ENCODE assay signal across 20 cellular contexts in the genomic region with DNA sequence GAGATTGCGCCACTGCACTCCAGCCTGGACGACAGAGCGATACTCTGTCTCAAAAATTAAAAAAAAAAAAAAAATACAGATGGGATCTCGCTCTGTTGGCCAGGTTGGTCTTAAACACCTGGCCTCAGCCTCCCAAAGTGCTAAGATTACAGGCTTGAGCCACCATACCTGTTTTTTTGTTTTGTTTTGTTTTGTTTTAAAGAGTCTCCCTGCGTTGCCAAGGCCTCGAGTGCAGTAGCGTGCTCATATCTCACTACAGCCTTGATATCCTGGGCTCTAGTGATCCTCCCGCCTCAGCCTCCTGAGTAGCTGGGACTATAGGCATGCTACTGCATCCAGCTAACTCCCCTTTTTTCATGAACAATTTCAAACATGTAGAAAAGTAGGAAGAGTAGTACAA. TPM values are rescaled to one million over a fixed set of nuclear protein-coding genes. Genes with fewer than 3 reads are reported as not detected.
DNase-seq lines count a peak whose midpoint lies in the region; ATAC-seq, FAIRE-seq and TF ChIP-seq lines count a peak whose summit lies in the region.
"Had no signal": no experiment of that assay in that cellular context is flagged by ENCODE, and none has a peak within 500 bp of the region (broad histone marks: within the 10 kb centered on the region; RNA-seq: fewer than 3 reads in every experiment).

No MANE protein-coding gene starts in this region.

- CTCF ChIA-PET in HEK293 (lab: Yijun Ruan, JAX) = interaction anchor here (0.6 kb wide), 1 partner anchor 13 kb away, joined by 3 read pairs; no protein-coding TSS in a partner anchor
- CTCF ChIA-PET in K562 (lab: Yijun Ruan, JAX; ENCODE audit: low intra/inter-chr PET ratio) = no interaction called here

- H3K9ac ChIP-seq in K562 (ENCODE audit: insufficient read depth in 1 of 2, low read depth in 2 of 2, low read length in 2 of 2) (no peak overlapping the region; a peak in 1 of 4 replicates), trophoblast cell (ENCODE audit: low read length) (no peak overlapping the region)
- H3K9ac ChIP-seq: GM23248 had no signal

- no peak for TF ChIP-seq EP300 in K562 (IDR thresholded peaks at IDR 0.05; ENCODE audit: low read length)

- H3K23ac ChIP-seq in trophoblast cell (ENCODE audit: low read length) = no peak overlapping the region

- H2AFZ ChIP-seq in K562 (ENCODE audit: low read depth, low read length) (no peak overlapping the region), trophoblast cell (ENCODE audit: insufficient read depth, low read length, poor library complexity) (no peak overlapping the region)
- H2AFZ ChIP-seq: GM23248 had no signal

- 94% methylated on average over 7 of the region's 8 CpGs for WGBS in K562 (ENCODE audit: insufficient coverage, low coverage, missing lambda C conversion rate)
- WGBS in trophoblast cell (ENCODE audit: extremely low coverage, insufficient coverage, insufficient read length) = no CpG with 5 or more reads among the region's 8 CpGs

- no peaks in the 10 kb centered on the region for H3K9me3 ChIP-seq in HEK293 (ENCODE audit: control insufficient read depth, insufficient read depth, low read depth, low read length)
- no peaks in the 10 kb centered on the region; the same call in 1 of the 2 replicates for H3K9me3 ChIP-seq in K562 (replicated peaks; ENCODE audit: control insufficient read depth, insufficient read depth, low read depth, low read length)
- H3K9me3 ChIP-seq in trophoblast cell (ENCODE audit: insufficient read depth, low read depth, low read length) = no peaks in the 10 kb centered on the region
- H3K9me3 ChIP-seq: Caco-2 had no signal

- no peak overlapping the region for H3K4me3 Mint-ChIP-seq in activated naive CD8-positive, alpha-beta T cell
- no peak overlapping the region for H3K4me3 Mint-ChIP-seq in activated naive CD8-positive, alpha-beta T cell treated with anti-CD3 and anti-CD28 coated beads, Interleukin-2, amount 50 U/mL, for 24 hours
- H3K4me3 Mint-ChIP-seq: CD8-positive, alpha-beta T cell had no signal

- no peak for TF ChIP-seq POLR2A in K562 (conservative IDR thresholded peaks at IDR 0.05)

- DNase-seq in activated naive CD8-positive, alpha-beta T cell treated with anti-CD3 and anti-CD28 coated beads, Interleukin-2, amount 50 U/mL, for 24 hours = no peak
- DNase-seq in K562 (ENCODE audit: extremely low read depth in 1 of 4, low spot score in 3 of 4) (no peak), trophoblast cell (peak; percentile 67 to 94), NCI-H2107 treated with DMSO at 0.1 percent for 48 hours (lab: John Stamatoyannopoulos, UW; ENCODE audit: unreplicated experiment) (no peak), HPDE6-E6E7 (ENCODE audit: extremely low spot score) (no peak)
- no peak for DNase-seq in activated CD4-positive, alpha-beta T cell treated with anti-CD3 and anti-CD28 coated beads for 1 hour
- DNase-seq: C1 segment of cervical spinal cord; Caco-2; CD8-positive, alpha-beta T cell; DMS153; DMS79 treated with DMSO at 0.1 percent for 48 hours; GF-D8; GM23248; H7; HCEC 1CT had no signal

- H3K4ac ChIP-seq in trophoblast cell (ENCODE audit: low read depth, low read length) = peak overlapping the region; percentile 75

- ATAC-seq in activated naive CD8-positive, alpha-beta T cell treated with anti-CD3 and anti-CD28 coated beads, Interleukin-2, amount 50 U/mL, for 24 hours = no peak
- no peak for ATAC-seq in K562
- ATAC-seq: CD8-positive, alpha-beta T cell had no signal

- H4K12ac ChIP-seq in trophoblast cell (ENCODE audit: low read depth, low read length) = peak overlapping the region; percentile 54

- H3K27me3 ChIP-seq in K562 (ENCODE audit: control insufficient read depth in 2 of 2, insufficient read depth in 2 of 2, low read length in 2 of 2) (no peaks in the 10 kb centered on the region), trophoblast cell (ENCODE audit: insufficient read depth, low read length) (no peaks in the 10 kb centered on the region)

- H3K9me3 Mint-ChIP-seq in activated naive CD8-positive, alpha-beta T cell (ENCODE audit: low read depth) = no peaks in the 10 kb centered on the region
- H3K9me3 Mint-ChIP-seq in activated naive CD8-positive, alpha-beta T cell treated with anti-CD3 and anti-CD28 coated beads, Interleukin-2, amount 50 U/mL, for 24 hours = no peaks in the 10 kb centered on the region
- H3K9me3 Mint-ChIP-seq: CD8-positive, alpha-beta T cell had no signal

- in situ Hi-C loops in K562 (cut with MboI) = no loop called here

- TF ChIP-seq CTCF in HEK293 (tag by site-specific recombination; IDR thresholded peaks at IDR 0.05) (no peak), K562 (IDR thresholded peaks at IDR 0.05 in 2 of 3, conservative IDR thresholded peaks at IDR 0.05 in 1 of 3; ENCODE audit: insufficient read depth in 2 of 3, low read depth in 1 of 3, low read length in 3 of 3) (no peak)

- H2BK5ac ChIP-seq in trophoblast cell (ENCODE audit: low read depth, low read length, poor library complexity) = no peak overlapping the region

- peak overlapping the region; percentile 10 for H3K27ac Mint-ChIP-seq in activated naive CD8-positive, alpha-beta T cell
- no peak overlapping the region for H3K27ac Mint-ChIP-seq in activated naive CD8-positive, alpha-beta T cell treated with anti-CD3 and anti-CD28 coated beads, Interleukin-2, amount 50 U/mL, for 24 hours

- H3K36me3 Mint-ChIP-seq in activated naive CD8-positive, alpha-beta T cell = peaks cover 5% of the 10 kb centered on the region
- peaks cover 57% of the 10 kb centered on the region for H3K36me3 Mint-ChIP-seq in activated naive CD8-positive, alpha-beta T cell treated with anti-CD3 and anti-CD28 coated beads, Interleukin-2, amount 50 U/mL, for 24 hours (ENCODE audit: low read depth)

- POLR2A ChIA-PET in HEK293 (lab: Yijun Ruan, JAX) (no interaction called here), K562 (lab: Yijun Ruan, JAX) (interaction anchor here (0.8 to 0.9 kb wide), 3 partner anchors 66 to 192 kb away, joined by 3 to 6 read pairs (median 3); no protein-coding TSS in a partner anchor)

- no peak overlapping the region for H2BK120ac ChIP-seq in trophoblast cell (ENCODE audit: insufficient read depth, low read length, poor library complexity)

- H3K79me1 ChIP-seq in trophoblast cell (ENCODE audit: low read length) = no peaks in the 10 kb centered on the region

- H3K79me2 ChIP-seq in K562 (ENCODE audit: control insufficient read depth, insufficient read depth, low read length) (peaks cover 86% of the 10 kb centered on the region), trophoblast cell (ENCODE audit: control insufficient read depth, insufficient read depth, low read length, poor library complexity) (peaks cover 8% of the 10 kb centered on the region)

- H2BK12ac ChIP-seq in trophoblast cell (ENCODE audit: low read length) = no peak overlapping the region

- H3K9me1 ChIP-seq in K562 (ENCODE audit: control insufficient read depth, insufficient read depth, low read length) = no peaks in the 10 kb centered on the region

- H3K4me3 ChIP-seq in HEK293 (ENCODE audit: low read depth, low read length) (no peak overlapping the region), K562 (no peak overlapping the region), trophoblast cell (ENCODE audit: low read depth, low read length) (no peak overlapping the region)
- H3K4me3 ChIP-seq: GM23248 had no signal

- no peak for TF ChIP-seq RAD21 in K562 (CRISPR knock-in tag; conservative IDR thresholded peaks at IDR 0.05 in 1 of 2, IDR thresholded peaks at IDR 0.05 in 1 of 2)

- H3K36me3 ChIP-seq in HEK293 (ENCODE audit: control insufficient read depth in 2 of 2, insufficient read depth in 1 of 2, low read length in 2 of 2) (peaks cover 30 to 61% of the 10 kb centered on the region in 2 experiments), K562 (ENCODE audit: control insufficient read depth, insufficient read depth, low read length) (peaks cover 83% of the 10 kb centered on the region), trophoblast cell (ENCODE audit: control insufficient read depth in 1 of 2, insufficient read depth in 2 of 2, low read length in 2 of 2) (peaks cover 27 to 35% of the 10 kb centered on the region in 2 experiments)

- H3K4me2 ChIP-seq in K562 (ENCODE audit: insufficient read depth, low read length) (no peak overlapping the region), trophoblast cell (ENCODE audit: low read length) (no peak overlapping the region)

- intact Hi-C loops in K562 (cut with micrococcal nuclease) = no loop called here

- no peak overlapping the region for H2AK5ac ChIP-seq in trophoblast cell (ENCODE audit: low read length)

- H3K27me3 Mint-ChIP-seq in activated naive CD8-positive, alpha-beta T cell = no peaks in the 10 kb centered on the region
- no peaks in the 10 kb centered on the region for H3K27me3 Mint-ChIP-seq in activated naive CD8-positive, alpha-beta T cell treated with anti-CD3 and anti-CD28 coated beads, Interleukin-2, amount 50 U/mL, for 24 hours

- no peak overlapping the region for H3K27ac ChIP-seq in HEK293 (ENCODE audit: extremely low read depth, low read depth, low read length)
- H3K27ac ChIP-seq in K562 (ENCODE audit: extremely low read depth, low read depth, low read length) = no peak overlapping the region
- no peak overlapping the region for H3K27ac ChIP-seq in trophoblast cell (ENCODE audit: low read depth, low read length)
- H3K27ac ChIP-seq: GM23248 had no signal

- no peak overlapping the region for H4K91ac ChIP-seq in trophoblast cell (ENCODE audit: low read depth, low read length)

- peaks cover 4% of the 10 kb centered on the region for H4K20me1 ChIP-seq in K562 (replicated peaks; ENCODE audit: control insufficient read depth, insufficient read depth, low read length)

- no peak overlapping the region for H3K14ac ChIP-seq in trophoblast cell (ENCODE audit: low read length)

- BruUV-seq in K562 (replicated peaks; lab: Mats Ljungman, UMichigan) = no TSS peak

- no peak overlapping the region for H4K8ac ChIP-seq in trophoblast cell (ENCODE audit: low read depth, low read length)

- H3K4me1 Mint-ChIP-seq in activated naive CD8-positive, alpha-beta T cell (ENCODE audit: low read depth) = peaks cover 55% of the 10 kb centered on the region
- H3K4me1 Mint-ChIP-seq in activated naive CD8-positive, alpha-beta T cell treated with anti-CD3 and anti-CD28 coated beads, Interleukin-2, amount 50 U/mL, for 24 hours = peaks cover 47% of the 10 kb centered on the region

- no peaks in the 10 kb centered on the region for H3K4me1 ChIP-seq in HEK293 (ENCODE audit: control insufficient read depth, insufficient read depth, low read length)
- peaks cover 0 to 7% of the 10 kb centered on the region in 2 experiments; a peak in 2 of 5 replicates for H3K4me1 ChIP-seq in K562 (replicated peaks in 1 of 2; ENCODE audit: control insufficient read depth in 2 of 2, insufficient read depth in 2 of 2, low read length in 2 of 2)
- H3K4me1 ChIP-seq in trophoblast cell (ENCODE audit: control insufficient read depth in 1 of 2, insufficient read depth in 2 of 2, low read length in 2 of 2) = no peaks in the 10 kb centered on the region

- H3K18ac ChIP-seq in trophoblast cell (ENCODE audit: low read length) = no peak overlapping the region

- FAIRE-seq in K562 (lab: Jason Lieb, UNC) = no peak
- FAIRE-seq: GM12891, GM19239, H1 had no signal

RNA-seq across cellular contexts. Expression of gene ATP6V0E1, which starts 7.2 kb away (rescaled TPM):
- total RNA-seq in K562 (2011; cell fraction: chromatin; rRNA removed; ENCODE audit: low replicate concordance) = 118 and 124 TPM in 2 replicates
- total RNA-seq in K562 (2011; cell fraction: nucleolus; rRNA removed) = 113 and 119 TPM in 2 replicates
- total RNA-seq in K562 (2011; cell fraction: nucleoplasm; rRNA removed) = 146 and 237 TPM in 2 replicates
- total RNA-seq in K562 (2014; rRNA removed) (50.0 and 63.8 TPM in 2 replicates), K562 (2014; rRNA removed; fragmentation: Illumina TruSeq; extraction: Trizol) (111 and 118 TPM in 2 replicates), K562 (2015; rRNA removed; fragmentation: Illumina TruSeq; extraction: Trizol) (108 and 112 TPM in 2 replicates), K562 (2021) (94.1 and 95.9 TPM in 2 replicates)
- polyA plus RNA-seq in K562 (2011; rRNA removed) (128 and 173 TPM in 2 replicates), K562 (2014; fragmentation: Illumina TruSeq; extraction: Trizol) (128 and 132 TPM in 2 replicates), K562 (2014; fragmentation: Nextera tagmentation; extraction: Ambion mirVana) (100 to 1,000 TPM; 368 to 395 TPM), K562 (2014; rRNA removed) (82.7 and 108 TPM in 2 replicates)
- 67.8 and 95.8 TPM in 2 replicates for polyA plus RNA-seq in K562 (2011; cell fraction: cytosol; rRNA removed)
- polyA plus RNA-seq in K562 (2011; cell fraction: nucleus; rRNA removed) = 83.5 and 94.0 TPM in 2 replicates
- 159 and 359 TPM in 2 replicates for polyA plus RNA-seq in K562 (2012)
- 81.0 and 108 TPM in 2 replicates for polyA minus RNA-seq in K562 (2011; rRNA and poly(A)+ RNA removed)
- 20.7 and 53.3 TPM in 2 replicates for polyA minus RNA-seq in K562 (2011; cell fraction: cytosol; rRNA and poly(A)+ RNA removed)
- polyA minus RNA-seq in K562 (2011; cell fraction: nucleus; rRNA and poly(A)+ RNA removed) = 28.9 and 30.8 TPM in 2 replicates
- 246 and 249 TPM in 2 replicates for polyA plus RNA-seq in trophoblast cell (2013)

RNA-seq across cellular contexts. Expression of gene RPL26L1, which starts 31.6 kb away (rescaled TPM):
- 7.4 and 7.5 TPM in 2 replicates for total RNA-seq in K562 (2011; cell fraction: chromatin; rRNA removed; ENCODE audit: low replicate concordance)
- 12.2 and 13.7 TPM in 2 replicates for total RNA-seq in K562 (2011; cell fraction: nucleolus; rRNA removed)
- 10.2 and 11.1 TPM in 2 replicates for total RNA-seq in K562 (2011; cell fraction: nucleoplasm; rRNA removed)
- 67.4 and 70.7 TPM in 2 replicates for total RNA-seq in K562 (2014; rRNA removed)
- total RNA-seq in K562 (2014; rRNA removed; fragmentation: Illumina TruSeq; extraction: Trizol) = 92.1 and 105 TPM in 2 replicates
- total RNA-seq in K562 (2015; rRNA removed; fragmentation: Illumina TruSeq; extraction: Trizol) = 82.4 and 88.9 TPM in 2 replicates
- 63.7 and 70.8 TPM in 2 replicates for total RNA-seq in K562 (2021)
- 110 and 134 TPM in 2 replicates for polyA plus RNA-seq in K562 (2011; rRNA removed)
- polyA plus RNA-seq in K562 (2011; cell fraction: cytosol; rRNA removed) = 73.9 and 87.3 TPM in 2 replicates
- 31.9 and 44.8 TPM in 2 replicates for polyA plus RNA-seq in K562 (2011; cell fraction: nucleus; rRNA removed)
- polyA plus RNA-seq in K562 (2012) = 48.7 and 91.6 TPM in 2 replicates
- polyA plus RNA-seq in K562 (2014; fragmentation: Illumina TruSeq; extraction: Trizol) = 80.2 and 96.2 TPM in 2 replicates
- 100 to 1,000 TPM; 319 to 328 TPM for polyA plus RNA-seq in K562 (2014; fragmentation: Nextera tagmentation; extraction: Ambion mirVana)
- 112 and 124 TPM in 2 replicates for polyA plus RNA-seq in K562 (2014; rRNA removed)
- polyA minus RNA-seq in K562 (2011; rRNA and poly(A)+ RNA removed) = 62.8 and 70.0 TPM in 2 replicates
- polyA minus RNA-seq in K562 (2011; cell fraction: cytosol; rRNA and poly(A)+ RNA removed) = 24.8 and 36.9 TPM in 2 replicates
- 6.6 and 14.6 TPM in 2 replicates for polyA minus RNA-seq in K562 (2011; cell fraction: nucleus; rRNA and poly(A)+ RNA removed)
- polyA plus RNA-seq in trophoblast cell (2013) = 61.9 and 63.3 TPM in 2 replicates

Comparison
In these comparisons a context has a peak if more than half of its experiments do, and no peak if none do; other contexts are left out.
1. DNase-seq: peak in trophoblast cell (2 of 2); none in activated naive CD8-positive, alpha-beta T cell treated with anti-CD3 and anti-CD28 coated beads, Interleukin-2, amount 50 U/mL, for 24 hours (single experiment), K562 (0 of 4), NCI-H2107 treated with DMSO at 0.1 percent for 48 hours (single experiment), HPDE6-E6E7 (single experiment) and activated CD4-positive, alpha-beta T cell treated with anti-CD3 and anti-CD28 coated beads for 1 hour (single experiment).